Comparison of ENCODE assay signal across 8 cellular contexts in genomic region chr11:114166897-114167323, GRCh38.
DNase-seq lines count a peak whose midpoint lies in the region; ATAC-seq and TF ChIP-seq lines count a peak whose summit lies in the region.

No MANE protein-coding gene starts in this region.

- H3K4me2 ChIP-seq in BLaER1, result peak overlapping the region; percentile 85

- H3K9ac ChIP-seq in BLaER1 (peak overlapping the region; percentile 56), endodermal cell (ENCODE audit: extremely low read depth, low read length, poor library complexity, severe bottlenecking) (no peak overlapping the region)

- no peak overlapping the region for H3K4me3 Mint-ChIP-seq in endodermal cell
- H3K4me3 Mint-ChIP-seq in naive thymus-derived CD8-positive, alpha-beta T cell, result peak overlapping the region; percentile 55 to 79 (median 67)

- H3K27me3 ChIP-seq in BLaER1, result no peaks in the 10 kb centered on the region
- H3K27me3 ChIP-seq in SJCRH30, result no peaks in the 10 kb centered on the region
- no peaks in the 10 kb centered on the region for H3K27me3 ChIP-seq in endodermal cell (ENCODE audit: control insufficient read depth, insufficient read depth, low read length, poor library complexity, severe bottlenecking)

- H4K20me1 ChIP-seq in BLaER1, result no peaks in the 10 kb centered on the region

- H3K27ac Mint-ChIP-seq in endodermal cell, result no peak overlapping the region
- H3K27ac Mint-ChIP-seq in naive thymus-derived CD8-positive, alpha-beta T cell, result peak overlapping the region; percentile 35 to 97 (median 80)

- H3K4me3 ChIP-seq in BLaER1, result peak overlapping the region; percentile 45; the same call in 1 of the 2 replicates
- no peak overlapping the region for H3K4me3 ChIP-seq in SJCRH30
- H3K4me3 ChIP-seq in endodermal cell (ENCODE audit: low read length), result no peak overlapping the region

- no peaks in the 10 kb centered on the region for H3K9me3 ChIP-seq in BLaER1
- no peaks in the 10 kb centered on the region for H3K9me3 ChIP-seq in SJCRH30 (replicated peaks)
- H3K9me3 ChIP-seq in endodermal cell (ENCODE audit: control insufficient read depth, low read length), result no peaks in the 10 kb centered on the region

- WGBS in endodermal cell (ENCODE audit: insufficient coverage in 1 of 2, insufficient read length in 1 of 2), 2 experiments, result 80 to 88% methylated on average over 1 to 3 of the region's 3 CpGs

- DNase-seq in LoVo (ENCODE audit: low spot score) (peak; percentile 68), SJCRH30 (peak; percentile 31 to 65), endodermal cell (no peak), putamen (ENCODE audit: low spot score) (no peak)
- DNase-seq in naive thymus-derived CD8-positive, alpha-beta T cell, result peak in 3 of 10 donors; percentile 32 to 68 (median 55)
- no peak for DNase-seq in activated CD4-positive, CD25-positive, alpha-beta regulatory T cell (lab: John Stamatoyannopoulos, UW)

- H3K4me1 ChIP-seq in BLaER1 (peaks cover 97% of the 10 kb centered on the region), SJCRH30 (peaks cover 11% of the 10 kb centered on the region; the same call in 1 of the 2 replicates), endodermal cell (ENCODE audit: control insufficient read depth, insufficient read depth, low read length) (no peaks in the 10 kb centered on the region)

- H3K9me3 Mint-ChIP-seq in endodermal cell, result no peaks in the 10 kb centered on the region
- no peaks in the 10 kb centered on the region for H3K9me3 Mint-ChIP-seq in naive thymus-derived CD8-positive, alpha-beta T cell

- no peaks in the 10 kb centered on the region for H3K36me3 Mint-ChIP-seq in endodermal cell (ENCODE audit: low read depth)
- H3K36me3 Mint-ChIP-seq in naive thymus-derived CD8-positive, alpha-beta T cell, result no peaks in the 10 kb centered on the region

- H3K27ac ChIP-seq in BLaER1 (peak overlapping the region; percentile 66), SJCRH30 (no peak overlapping the region), endodermal cell (ENCODE audit: low read depth, low read length) (peak overlapping the region; percentile 85)

- TF ChIP-seq CTCF in endodermal cell (conservative IDR thresholded peaks at IDR 0.05), result no peak

- peaks cover 5% of the 10 kb centered on the region for H3K27me3 Mint-ChIP-seq in endodermal cell (ENCODE audit: insufficient read depth)
- no peaks in the 10 kb centered on the region for H3K27me3 Mint-ChIP-seq in naive thymus-derived CD8-positive, alpha-beta T cell

- H3K36me3 ChIP-seq in BLaER1 (no peaks in the 10 kb centered on the region), SJCRH30 (no peaks in the 10 kb centered on the region), endodermal cell (ENCODE audit: control insufficient read depth, insufficient read depth, low read length) (no peaks in the 10 kb centered on the region)

- POLR2A ChIA-PET in naive thymus-derived CD8-positive, alpha-beta T cell (lab: Charles Lee), result interaction anchor here (0.6 to 11.6 kb wide), 9 partner anchors 8 to 272 kb away, joined by 3 to 178 read pairs (median 3); no protein-coding TSS in a partner anchor

- peak; percentile 56 to 71 for ATAC-seq in naive thymus-derived CD8-positive, alpha-beta T cell
- no peak for ATAC-seq in GM18861 (IDR thresholded peaks at IDR 0.05; ENCODE audit: unreplicated experiment)

- H3K4me1 Mint-ChIP-seq in endodermal cell, result no peaks in the 10 kb centered on the region
- H3K4me1 Mint-ChIP-seq in naive thymus-derived CD8-positive, alpha-beta T cell, result peaks cover 59 to 99% (median 99%) of the 10 kb centered on the region in 4 donors

Comparison
In these comparisons a context has a peak if more than half of its experiments do, and no peak if none do; other contexts are left out.
1. DNase-seq: peak in LoVo (single experiment) and SJCRH30 (2 of 2); none in endodermal cell (single experiment), putamen (single experiment) and activated CD4-positive, CD25-positive, alpha-beta regulatory T cell (0 of 4).